In the genomic region with DNA sequence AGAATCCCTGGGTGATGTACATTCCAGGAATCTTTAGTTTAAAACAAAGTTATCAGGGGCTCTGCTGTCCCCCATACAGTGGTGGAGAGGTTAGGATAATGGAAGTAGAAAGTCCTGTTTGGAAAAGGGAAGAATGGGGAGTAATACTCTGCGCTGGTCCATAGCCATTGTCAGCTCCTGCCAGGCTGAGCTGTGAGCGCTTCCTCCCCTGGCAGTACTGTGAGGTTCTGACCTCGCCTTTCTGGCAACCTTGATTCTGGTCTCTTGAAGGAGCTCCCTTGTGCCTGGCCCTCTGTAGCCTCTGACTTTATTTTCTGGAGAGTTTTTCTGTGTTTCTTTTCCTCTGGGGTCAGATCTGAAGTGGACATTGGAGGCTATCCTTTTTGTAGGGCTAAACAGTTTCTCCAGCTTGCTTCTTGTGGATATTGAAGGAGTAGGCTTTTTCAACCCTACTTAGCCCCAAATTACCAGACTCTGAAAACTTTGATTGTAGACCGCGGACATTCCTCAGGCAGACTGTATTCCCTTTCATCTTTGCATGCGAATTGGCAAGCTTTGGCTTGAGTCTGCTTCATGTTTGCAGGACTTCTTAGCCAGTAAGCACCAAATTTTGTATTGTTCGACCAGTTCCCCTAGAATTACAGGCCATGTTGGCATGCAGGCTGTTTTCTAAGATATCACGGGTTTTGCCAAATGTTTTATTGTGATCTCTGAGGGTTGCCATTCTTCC, we compare ENCODE assay signal across 14 cellular contexts. TPM values are rescaled to one million over a fixed set of nuclear protein-coding genes. Genes with fewer than 3 reads are reported as not detected.
DNase-seq lines count a peak whose midpoint lies in the region; ATAC-seq and TF ChIP-seq lines count a peak whose summit lies in the region.
"Had no signal": no experiment of that assay in that cellular context is flagged by ENCODE, and none has a peak within 500 bp of the region (broad histone marks: within the 10 kb centered on the region; RNA-seq: fewer than 3 reads in every experiment).

No MANE protein-coding gene starts in this region.

- H3K27ac ChIP-seq in GM23338 (ENCODE audit: low read depth) (peak overlapping the region; percentile 51; the same call in 1 of the 2 replicates), caudate nucleus (ENCODE audit: low read depth, low read length) (peak overlapping the region; percentile 44), hepatocyte (peak overlapping the region; percentile 55), skeletal muscle tissue (ENCODE audit: low read depth, low read length) (peak overlapping the region; percentile 34)

- 94% methylated on average over 8 of the region's 8 CpGs for WGBS in hepatocyte (ENCODE audit: low lambda C conversion rate, missing lambda C conversion rate)

- peaks cover 41% of the 10 kb centered on the region for H4K20me1 ChIP-seq in GM23338 (replicated peaks; ENCODE audit: insufficient read depth)
- peaks cover 25% of the 10 kb centered on the region for H4K20me1 ChIP-seq in hepatocyte (ENCODE audit: insufficient read depth, poor library complexity, severe bottlenecking)

- peaks cover 100% of the 10 kb centered on the region for H3K79me2 ChIP-seq in GM23338 (replicated peaks; ENCODE audit: insufficient read depth)
- H3K79me2 ChIP-seq in hepatocyte = peaks cover 98% of the 10 kb centered on the region

- H2AFZ ChIP-seq in GM23338 (no peak overlapping the region), hepatocyte (no peak overlapping the region)

- no peaks in the 10 kb centered on the region for H3K9me3 ChIP-seq in hepatocyte (ENCODE audit: low read depth)
- H3K9me3 ChIP-seq in skeletal muscle tissue (ENCODE audit: control insufficient read depth in 3 of 3, low read length in 3 of 3) = no peaks in the 10 kb centered on the region

- peak overlapping the region; percentile 43 for H3K27ac Mint-ChIP-seq in GM23338
- no peak overlapping the region for H3K27ac Mint-ChIP-seq in stimulated activated memory B cell treated with anti-CD40 and anti-IgM and Interleukin-4, amounts not matched to agents 10 μg/mL and 1 μg/mL and 100 μg/mL, for 72 hours

- no peaks in the 10 kb centered on the region for H3K36me3 ChIP-seq in GM23338 (ENCODE audit: insufficient read depth)
- no peaks in the 10 kb centered on the region for H3K36me3 ChIP-seq in hepatocyte (replicated peaks; ENCODE audit: insufficient read depth, low read depth)
- H3K36me3 ChIP-seq in skeletal muscle tissue (ENCODE audit: control insufficient read depth in 3 of 3, insufficient read depth in 3 of 3, low read length in 3 of 3) = peaks cover 0 to 3% (median 0%) of the 10 kb centered on the region in 3 donors

- H3K9me2 ChIP-seq in GM23338 (ENCODE audit: insufficient read depth) (no peaks in the 10 kb centered on the region), hepatocyte (replicated peaks; ENCODE audit: insufficient read depth) (no peaks in the 10 kb centered on the region)

- H3K4me1 ChIP-seq in GM23338 (ENCODE audit: insufficient read depth) (peaks cover 19% of the 10 kb centered on the region), hepatocyte (ENCODE audit: insufficient read depth) (peaks cover 12% of the 10 kb centered on the region), skeletal muscle tissue (ENCODE audit: control insufficient read depth in 3 of 3, insufficient read depth in 3 of 3, low read length in 3 of 3) (peaks cover 23 to 28% (median 27%) of the 10 kb centered on the region in 3 donors)

- peaks cover 19% of the 10 kb centered on the region for H3K36me3 Mint-ChIP-seq in GM23338 (ENCODE audit: low read depth)
- peaks cover 44% of the 10 kb centered on the region for H3K36me3 Mint-ChIP-seq in stimulated activated memory B cell treated with anti-CD40 and anti-IgM and Interleukin-4, amounts not matched to agents 10 μg/mL and 1 μg/mL and 100 μg/mL, for 72 hours

- H3K9ac ChIP-seq in skeletal muscle tissue (ENCODE audit: low read depth in 1 of 3, low read length in 3 of 3) = peak overlapping the region in 1 of 3 donors; percentile 55

- H3K9me3 Mint-ChIP-seq in GM23338 = no peaks in the 10 kb centered on the region
- no peaks in the 10 kb centered on the region for H3K9me3 Mint-ChIP-seq in stimulated activated memory B cell treated with anti-CD40 and anti-IgM and Interleukin-4, amounts not matched to agents 10 μg/mL and 1 μg/mL and 100 μg/mL, for 72 hours
- H3K9me3 Mint-ChIP-seq: CD14-positive monocyte had no signal

- H3K4me3 Mint-ChIP-seq in GM23338 = no peak overlapping the region; the same call in 2 of the 3 replicates
- H3K4me3 Mint-ChIP-seq in stimulated activated memory B cell treated with anti-CD40 and anti-IgM and Interleukin-4, amounts not matched to agents 10 μg/mL and 1 μg/mL and 100 μg/mL, for 72 hours = no peak overlapping the region
- H3K4me3 Mint-ChIP-seq: CD14-positive monocyte had no signal

- peak overlapping the region; percentile 52; the same call in 1 of the 2 replicates for H3K4me2 ChIP-seq in GM23338
- peak overlapping the region; percentile 29 for H3K4me2 ChIP-seq in hepatocyte

- H3K4me3 ChIP-seq in GM23338 (no peak overlapping the region), hepatocyte (no peak overlapping the region), skeletal muscle tissue (ENCODE audit: low read length in 3 of 3) (peak overlapping the region in 2 of 3 donors; percentile 5 to 54)

- peak; percentile 62 for ATAC-seq in GM23338
- ATAC-seq in stimulated activated memory B cell treated with anti-CD40 and anti-IgM and Interleukin-4, amounts not matched to agents 10 μg/mL and 1 μg/mL and 100 μg/mL, for 72 hours = no peak

- H3K4me1 Mint-ChIP-seq in GM23338 = peaks cover 24% of the 10 kb centered on the region
- H3K4me1 Mint-ChIP-seq in stimulated activated memory B cell treated with anti-CD40 and anti-IgM and Interleukin-4, amounts not matched to agents 10 μg/mL and 1 μg/mL and 100 μg/mL, for 72 hours = peaks cover 38% of the 10 kb centered on the region

- DNase-seq in GM23338 (ENCODE audit: low spot score) (no peak), caudate nucleus (lab: John Stamatoyannopoulos, UW) (peak in 4 of 61 donors; percentile 8 to 59 (median 15)), hepatocyte (ENCODE audit: low spot score) (no peak), NK-92 (lab: John Stamatoyannopoulos, UW; ENCODE audit: unreplicated experiment) (no peak), SW 1271 (lab: John Stamatoyannopoulos, UW) (no peak), foreskin melanocyte (no peak)
- DNase-seq: activated CD4-positive, alpha-beta T cell treated with anti-CD3 and anti-CD28 coated beads, Interleukin-2, amount 50 U/mL, for 4 hours; activated naive CD4-positive, alpha-beta T cell treated with Interleukin-2 at 50 U/mL for 16 hours had no signal

- TF ChIP-seq CTCF in GM23338 (conservative IDR thresholded peaks at IDR 0.05; ENCODE audit: low read depth in 2 of 2) = no peak
- no peak for TF ChIP-seq CTCF in hepatocyte (IDR thresholded peaks at IDR 0.05; ENCODE audit: poor library complexity)

- peaks cover 3% of the 10 kb centered on the region for H3K27me3 Mint-ChIP-seq in GM23338 (ENCODE audit: insufficient read depth, low read depth, poor library complexity)
- no peaks in the 10 kb centered on the region for H3K27me3 Mint-ChIP-seq in stimulated activated memory B cell treated with anti-CD40 and anti-IgM and Interleukin-4, amounts not matched to agents 10 μg/mL and 1 μg/mL and 100 μg/mL, for 72 hours

- H3F3A ChIP-seq in GM23338 (replicated peaks; ENCODE audit: low read depth) = no peaks in the 10 kb centered on the region

- H3K27me3 ChIP-seq in GM23338 (ENCODE audit: insufficient read depth) = no peaks in the 10 kb centered on the region
- no peaks in the 10 kb centered on the region for H3K27me3 ChIP-seq in hepatocyte
- no peaks in the 10 kb centered on the region for H3K27me3 ChIP-seq in skeletal muscle tissue (ENCODE audit: control insufficient read depth in 3 of 3, insufficient read depth in 3 of 3, low read length in 3 of 3)

TF ChIP-seq in GM23338, 12 proteins besides CTCF, POLR2A, EP300 and RAD21 (continues in another document):
- TF ChIP-seq, protein P1, sequence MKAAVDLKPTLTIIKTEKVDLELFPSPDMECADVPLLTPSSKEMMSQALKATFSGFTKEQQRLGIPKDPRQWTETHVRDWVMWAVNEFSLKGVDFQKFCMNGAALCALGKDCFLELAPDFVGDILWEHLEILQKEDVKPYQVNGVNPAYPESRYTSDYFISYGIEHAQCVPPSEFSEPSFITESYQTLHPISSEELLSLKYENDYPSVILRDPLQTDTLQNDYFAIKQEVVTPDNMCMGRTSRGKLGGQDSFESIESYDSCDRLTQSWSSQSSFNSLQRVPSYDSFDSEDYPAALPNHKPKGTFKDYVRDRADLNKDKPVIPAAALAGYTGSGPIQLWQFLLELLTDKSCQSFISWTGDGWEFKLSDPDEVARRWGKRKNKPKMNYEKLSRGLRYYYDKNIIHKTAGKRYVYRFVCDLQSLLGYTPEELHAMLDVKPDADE (IDR thresholded peaks at IDR 0.05) = no peak
- no peak for TF ChIP-seq CREB1 (CRISPR knock-in tag; IDR thresholded peaks at IDR 0.05; ENCODE audit: low read depth)
- TF ChIP-seq POLR2AphosphoS5 (IDR thresholded peaks at IDR 0.05; ENCODE audit: low read depth) = no peak

RNA-seq across cellular contexts. Expression of a gene that starts 13.8 kb away (rescaled TPM):
- 76.5 and 115 TPM in 2 replicates for total RNA-seq in GM23338 (2014; rRNA removed; shearing (Covaris generic))
- polyA plus RNA-seq in GM23338 (2016; fragmentation: Nextera tagmentation; extraction: Ambion mirVana) (27.9 and 28.4 TPM in 2 replicates), hepatocyte (18.7 and 23.5 TPM in 2 replicates)
- total RNA-seq in hepatocyte (32.2 and 41.1 TPM in 2 replicates), skeletal muscle tissue (25.1 TPM)

RNA-seq across cellular contexts. Expression of a gene that starts 49.5 kb away (rescaled TPM):
- 3.2 and 11.7 TPM in 2 replicates for total RNA-seq in GM23338 (2014; rRNA removed; shearing (Covaris generic))
- polyA plus RNA-seq in GM23338 (2016; fragmentation: Nextera tagmentation; extraction: Ambion mirVana) = 16.7 and 18.9 TPM in 2 replicates
- 0.50 and 2.0 TPM in 2 replicates for total RNA-seq in hepatocyte
- polyA plus RNA-seq in hepatocyte = 0.25 and 0.61 TPM in 2 replicates
- 11.0 TPM for total RNA-seq in skeletal muscle tissue
- total RNA-seq: endothelial cell of umbilical vein, LHCN-M2, SK-MEL-5 had no signal
- polyA plus RNA-seq: endothelial cell of umbilical vein had no signal

Comparison
In these comparisons a context has a peak if more than half of its experiments do, and no peak if none do; other contexts are left out.
1. H3K4me3 ChIP-seq: peak in skeletal muscle tissue (2 of 3); none in GM23338 (single experiment) and hepatocyte (single experiment).
2. Peak in every context shown above with its lines, with median percentiles within 50 percentile points of each other: H3K27ac ChIP-seq.